20 cellular contexts compared by ENCODE assay signal in genomic region chr12:111361717-111362576, GRCh38. TPM values are rescaled to one million over a fixed set of nuclear protein-coding genes. Genes with fewer than 3 reads are reported as not detected.
DNase-seq lines count a peak whose midpoint lies in the region; ATAC-seq, FAIRE-seq and TF ChIP-seq lines count a peak whose summit lies in the region.
"Had no signal": no experiment of that assay in that cellular context is flagged by ENCODE, and none has a peak within 500 bp of the region (broad histone marks: within the 10 kb centered on the region; RNA-seq: fewer than 3 reads in every experiment).

No MANE protein-coding gene starts in this region.

- no peak overlapping the region for H2AFZ ChIP-seq in neuronal stem cell (ENCODE audit: low read length)
- H2AFZ ChIP-seq: GM23338 had no signal

- H3K9me3 ChIP-seq in neuronal stem cell (replicated peaks in 1 of 2; ENCODE audit: control insufficient read depth in 2 of 2, insufficient read depth in 1 of 2, low read depth in 1 of 2, low read length in 2 of 2): no peaks in the 10 kb centered on the region

- intact Hi-C loops in activated naive CD4-positive, alpha-beta T cell treated with anti-CD3 and anti-CD28 coated beads for 36 hours (cut with micrococcal nuclease): no loop called here
- intact Hi-C loops in left ventricle myocardium superior (cut with micrococcal nuclease): no loop called here

- H4K91ac ChIP-seq in neuronal stem cell (ENCODE audit: low read depth, low read length, poor library complexity): no peak overlapping the region

- TF ChIP-seq CTCF in foreskin keratinocyte (conservative IDR thresholded peaks at IDR 0.05): no peak

- H2BK15ac ChIP-seq in neuronal stem cell (ENCODE audit: low read length): no peak overlapping the region

- WGBS in neuronal stem cell (ENCODE audit: extremely low coverage in 2 of 2, insufficient read length in 2 of 2, insufficient replicate concordance in 1 of 2), 2 donors: no CpG with 5 or more reads among the region's 18 CpGs

- no peaks in the 10 kb centered on the region for H3K27me3 ChIP-seq in neuronal stem cell (ENCODE audit: control insufficient read depth in 3 of 3, insufficient read depth in 3 of 3, low read depth in 1 of 3, low read length in 3 of 3)
- H3K27me3 ChIP-seq in foreskin keratinocyte: no peaks in the 10 kb centered on the region

- DNase-seq in activated naive CD4-positive, alpha-beta T cell treated with anti-CD3 and anti-CD28 coated beads, Interleukin-2, amount 10 ng/mL, durations not matched to agents 7 days and 5 days: no peak
- no peak for DNase-seq in activated naive CD4-positive, alpha-beta T cell treated with anti-CD3 and anti-CD28 coated beads for 36 hours
- DNase-seq in left ventricle myocardium superior (peak; percentile 64), neuronal stem cell (ENCODE audit: low spot score) (no peak), urothelium cell line (ENCODE audit: low spot score) (peak; percentile 54), foreskin keratinocyte (no peak), AML-193 (lab: John Stamatoyannopoulos, UW) (no peak)
- DNase-seq: activated CD4-positive, alpha-beta T cell treated with anti-CD3 and anti-CD28 coated beads for 36 hours; activated naive CD8-positive, alpha-beta T cell treated with anti-CD3 and anti-CD28 coated beads, Interleukin-2, amount 10 ng/mL, durations not matched to agents 7 days and 5 days; activated T-cell treated with anti-CD3 and anti-CD28 coated beads for 4 hours; CD4-positive, CD25-positive, alpha-beta regulatory T cell; kidney glomerular epithelial cell; naive thymus-derived CD4-positive, alpha-beta T cell; NCI-H774; SHP77; stimulated activated naive CD4-positive, alpha-beta T cell had no signal

- no peak overlapping the region for H2BK5ac ChIP-seq in neuronal stem cell (ENCODE audit: low read length)

- no peak overlapping the region for H3K4ac ChIP-seq in neuronal stem cell (ENCODE audit: low read length)

- H3K36me3 ChIP-seq in neuronal stem cell (replicated peaks in 1 of 2; ENCODE audit: control insufficient read depth in 2 of 2, insufficient read depth in 2 of 2, low read length in 2 of 2): peaks cover 21 to 34% of the 10 kb centered on the region in 2 donors

- no peak overlapping the region for H3K4me3 Mint-ChIP-seq in activated naive CD4-positive, alpha-beta T cell treated with anti-CD3 and anti-CD28 coated beads, Interleukin-2, amount 10 ng/mL, durations not matched to agents 7 days and 5 days
- H3K4me3 Mint-ChIP-seq in activated naive CD4-positive, alpha-beta T cell treated with anti-CD3 and anti-CD28 coated beads for 36 hours: no peak overlapping the region
- H3K4me3 Mint-ChIP-seq: activated CD4-positive, alpha-beta T cell treated with anti-CD3 and anti-CD28 coated beads for 36 hours; activated naive CD8-positive, alpha-beta T cell treated with anti-CD3 and anti-CD28 coated beads, Interleukin-2, amount 10 ng/mL, durations not matched to agents 7 days and 5 days; CD4-positive, CD25-positive, alpha-beta regulatory T cell; GM23338; naive thymus-derived CD4-positive, alpha-beta T cell; T-helper 2 cell treated with Interferon-gamma antibody and Interleukin-4, amounts not matched to agents 5 μg/mL and 100 μg/mL, for 36 hours had no signal

- no peak overlapping the region for H3K18ac ChIP-seq in neuronal stem cell (ENCODE audit: low read length)

- peak; percentile 32 for ATAC-seq in left ventricle myocardium superior
- no peak for ATAC-seq in GM18868 (IDR thresholded peaks at IDR 0.05; ENCODE audit: unreplicated experiment)
- no peak for ATAC-seq in foreskin keratinocyte
- ATAC-seq: activated CD4-positive, alpha-beta T cell treated with anti-CD3 and anti-CD28 coated beads for 36 hours; GM23338; naive thymus-derived CD4-positive, alpha-beta T cell had no signal

- H3K9ac ChIP-seq in neuronal stem cell (ENCODE audit: low read depth, low read length, poor library complexity): no peak overlapping the region

- H3K4me1 Mint-ChIP-seq in activated naive CD4-positive, alpha-beta T cell treated with anti-CD3 and anti-CD28 coated beads, Interleukin-2, amount 10 ng/mL, durations not matched to agents 7 days and 5 days: peaks cover 9% of the 10 kb centered on the region
- peaks cover 12% of the 10 kb centered on the region for H3K4me1 Mint-ChIP-seq in activated naive CD4-positive, alpha-beta T cell treated with anti-CD3 and anti-CD28 coated beads for 36 hours (ENCODE audit: low read depth)
- H3K4me1 Mint-ChIP-seq: GM23338 had no signal

- no peaks in the 10 kb centered on the region for H3K36me3 Mint-ChIP-seq in activated naive CD4-positive, alpha-beta T cell treated with anti-CD3 and anti-CD28 coated beads, Interleukin-2, amount 10 ng/mL, durations not matched to agents 7 days and 5 days
- H3K36me3 Mint-ChIP-seq in activated naive CD4-positive, alpha-beta T cell treated with anti-CD3 and anti-CD28 coated beads for 36 hours (ENCODE audit: low read depth): no peaks in the 10 kb centered on the region
- H3K36me3 Mint-ChIP-seq: activated naive CD8-positive, alpha-beta T cell treated with anti-CD3 and anti-CD28 coated beads, Interleukin-2, amount 10 ng/mL, durations not matched to agents 7 days and 5 days had no signal

- CTCF ChIA-PET in activated naive CD4-positive, alpha-beta T cell treated with anti-CD3 and anti-CD28 coated beads, Interleukin-2, amount 10 ng/mL, durations not matched to agents 7 days and 5 days (lab: Charles Lee): no interaction called here
- CTCF ChIA-PET in activated naive CD4-positive, alpha-beta T cell treated with anti-CD3 and anti-CD28 coated beads for 36 hours (lab: Charles Lee): no interaction called here

- H3K4me2 ChIP-seq in neuronal stem cell (ENCODE audit: insufficient read depth, low read length, poor library complexity, severe bottlenecking): no peak overlapping the region
- H3K4me2 ChIP-seq: GM23338 had no signal

- H3K27ac ChIP-seq in neuronal stem cell (replicated peaks; ENCODE audit: low read length) (no peak overlapping the region), foreskin keratinocyte (no peak overlapping the region)
- H3K27ac ChIP-seq: 22Rv1 had no signal

- no peak overlapping the region for H3K23ac ChIP-seq in neuronal stem cell (ENCODE audit: low read depth, low read length, poor library complexity)

- peak overlapping the region; percentile 36 for H2BK120ac ChIP-seq in neuronal stem cell (ENCODE audit: low read depth, low read length)

- H2BK12ac ChIP-seq in neuronal stem cell (ENCODE audit: low read length): no peak overlapping the region

- peak overlapping the region; percentile 11 for H3K27ac Mint-ChIP-seq in activated naive CD4-positive, alpha-beta T cell treated with anti-CD3 and anti-CD28 coated beads, Interleukin-2, amount 10 ng/mL, durations not matched to agents 7 days and 5 days
- no peak overlapping the region for H3K27ac Mint-ChIP-seq in activated naive CD4-positive, alpha-beta T cell treated with anti-CD3 and anti-CD28 coated beads for 36 hours
- H3K27ac Mint-ChIP-seq: activated CD4-positive, alpha-beta T cell treated with anti-CD3 and anti-CD28 coated beads for 36 hours; activated naive CD8-positive, alpha-beta T cell treated with anti-CD3 and anti-CD28 coated beads, Interleukin-2, amount 10 ng/mL, durations not matched to agents 7 days and 5 days; GM23338; T-helper 2 cell treated with Interferon-gamma antibody and Interleukin-4, amounts not matched to agents 5 μg/mL and 100 μg/mL, for 36 hours had no signal

- H3K27me3 Mint-ChIP-seq in activated naive CD4-positive, alpha-beta T cell treated with anti-CD3 and anti-CD28 coated beads, Interleukin-2, amount 10 ng/mL, durations not matched to agents 7 days and 5 days: peaks cover 36% of the 10 kb centered on the region
- peaks cover 7% of the 10 kb centered on the region for H3K27me3 Mint-ChIP-seq in activated naive CD4-positive, alpha-beta T cell treated with anti-CD3 and anti-CD28 coated beads for 36 hours (ENCODE audit: low read depth)

- H3K14ac ChIP-seq in neuronal stem cell (ENCODE audit: low read length): peak overlapping the region; percentile 76

- H3K4me1 ChIP-seq in neuronal stem cell (ENCODE audit: control insufficient read depth in 2 of 2, insufficient read depth in 1 of 2, low read depth in 1 of 2, low read length in 2 of 2) (no peaks in the 10 kb centered on the region), foreskin keratinocyte (no peaks in the 10 kb centered on the region)

- peak overlapping the region; percentile 48 for H4K8ac ChIP-seq in neuronal stem cell (ENCODE audit: low read depth, low read length)

- no peak for FAIRE-seq in urothelium cell line (lab: Jason Lieb, UNC)

- H3K4me3 ChIP-seq in neuronal stem cell (ENCODE audit: low read length in 2 of 2): no peak overlapping the region
- H3K4me3 ChIP-seq: GM23338 had no signal

- peak overlapping the region; percentile 47 for H2AK5ac ChIP-seq in neuronal stem cell (ENCODE audit: low read depth, low read length)

- H3K9me3 Mint-ChIP-seq in activated naive CD4-positive, alpha-beta T cell treated with anti-CD3 and anti-CD28 coated beads, Interleukin-2, amount 10 ng/mL, durations not matched to agents 7 days and 5 days: no peaks in the 10 kb centered on the region
- no peaks in the 10 kb centered on the region for H3K9me3 Mint-ChIP-seq in activated naive CD4-positive, alpha-beta T cell treated with anti-CD3 and anti-CD28 coated beads for 36 hours
- H3K9me3 Mint-ChIP-seq: activated naive CD8-positive, alpha-beta T cell treated with anti-CD3 and anti-CD28 coated beads, Interleukin-2, amount 10 ng/mL, durations not matched to agents 7 days and 5 days; GM23338; naive thymus-derived CD4-positive, alpha-beta T cell; T-helper 2 cell treated with Interferon-gamma antibody and Interleukin-4, amounts not matched to agents 5 μg/mL and 100 μg/mL, for 36 hours had no signal

- peaks cover 1% of the 10 kb centered on the region for H3K79me1 ChIP-seq in neuronal stem cell (ENCODE audit: low read depth, low read length)

RNA-seq across cellular contexts. Expression of gene PHETA1, which starts 6.9 kb away (rescaled TPM):
- 1 to 10 TPM in 1 of 2 experiments, under 1 TPM in 1; 0.35 to 1.0 TPM for total RNA-seq in activated naive CD4-positive, alpha-beta T cell treated with anti-CD3 and anti-CD28 coated beads for 36 hours
- 28.6 TPM for total RNA-seq in left ventricle myocardium superior
- polyA plus RNA-seq in neuronal stem cell (2013, experiment 1 of 2): 10.7 TPM
- 11.2 TPM for polyA plus RNA-seq in neuronal stem cell (2013, experiment 2 of 2)
- total RNA-seq in foreskin keratinocyte: 5.1 and 5.4 TPM in 2 replicates
- 5.5 and 6.1 TPM in 2 replicates for polyA plus RNA-seq in foreskin keratinocyte

RNA-seq across cellular contexts. Expression of gene SH2B3, which starts 43.8 kb away (rescaled TPM):
- total RNA-seq in activated naive CD4-positive, alpha-beta T cell treated with anti-CD3 and anti-CD28 coated beads for 36 hours: 10 to 100 TPM; 21.1 to 21.3 TPM
- 45.1 TPM for total RNA-seq in left ventricle myocardium superior
- 6.5 TPM for polyA plus RNA-seq in neuronal stem cell (2013, experiment 1 of 2)
- polyA plus RNA-seq in neuronal stem cell (2013, experiment 2 of 2): 6.3 TPM
- total RNA-seq in foreskin keratinocyte: 12.2 and 15.1 TPM in 2 replicates
- 5.9 and 7.7 TPM in 2 replicates for polyA plus RNA-seq in foreskin keratinocyte

Comparison
In these comparisons a context has a peak if more than half of its experiments do, and no peak if none do; other contexts are left out.
1. DNase-seq: peak in left ventricle myocardium superior (single experiment) and urothelium cell line (single experiment); none in activated naive CD4-positive, alpha-beta T cell treated with anti-CD3 and anti-CD28 coated beads, Interleukin-2, amount 10 ng/mL, durations not matched to agents 7 days and 5 days (single experiment), activated naive CD4-positive, alpha-beta T cell treated with anti-CD3 and anti-CD28 coated beads for 36 hours (single experiment), neuronal stem cell (single experiment), foreskin keratinocyte (0 of 2) and AML-193 (0 of 2).